ENCODE assay signal across 8 cellular contexts in genomic region chr7:2555121-2556052, GRCh38. TPM values are rescaled to one million over a fixed set of nuclear protein-coding genes. Genes with fewer than 3 reads are reported as not detected.
A peak's percentile ranks its signal among the peaks of the same experiment; 100 is the strongest.
DNase-seq lines count a peak whose midpoint lies in the region; ATAC-seq and TF ChIP-seq lines count a peak whose summit lies in the region.

TSS of gene BRAT1 (minus strand) at chr7:2555524. CDS start at chr7:2554431, 1,093 bp downstream.

- WGBS in liver = under 1% methylated on average over 79 of the region's 79 CpGs

- TF ChIP-seq RAD21 in liver (IDR thresholded peaks at IDR 0.05) = peak; percentile 17 to 49

- H3K9me3 ChIP-seq in liver (ENCODE audit: control insufficient read depth in 4 of 4, low read length in 3 of 4) = no peaks in the 10 kb centered on the region

- peaks cover 4 to 30% (median 20%) of the 10 kb centered on the region in 4 donors for H3K4me1 ChIP-seq in liver (ENCODE audit: control insufficient read depth in 4 of 4, insufficient read depth in 4 of 4, low read length in 3 of 4)

- H3K27ac ChIP-seq in liver (ENCODE audit: low read depth in 1 of 2, low read length in 2 of 2) = peak within 1 kb of the TSS; percentile 99 to 100

- H3K27me3 ChIP-seq in liver (ENCODE audit: control insufficient read depth in 4 of 4, insufficient read depth in 4 of 4, low read length in 3 of 4) = no peaks in the 10 kb centered on the region

- peak within 1 kb of the TSS; percentile 70 to 92 (median 77) for H3K4me3 ChIP-seq in liver (ENCODE audit: low read depth in 1 of 3, low read length in 3 of 3)

- H3K36me3 ChIP-seq in liver (ENCODE audit: control insufficient read depth in 4 of 4, insufficient read depth in 3 of 4, low read depth in 1 of 4, low read length in 3 of 4) = peaks cover 0 to 5% (median 3%) of the 10 kb centered on the region in 4 donors

- DNase-seq in CD1c-positive myeloid dendritic cell (ENCODE audit: extremely low spot score) (peak; percentile 95), NCI-H748 treated with DMSO at 0.1 percent for 48 hours (lab: John Stamatoyannopoulos, UW) (peak; percentile 95), dermis blood vessel endothelial cell (peak; percentile 94)
- DNase-seq in activated CD4-positive, alpha-beta T cell treated with anti-CD3 and anti-CD28 coated beads, Interleukin-2, amount 50 U/mL, for 4 hours = peak; percentile 94
- peak; percentile 96 for DNase-seq in stimulated activated CD4-positive, alpha-beta T cell treated with anti-CD3 and anti-CD28 coated beads, Interleukin-4, amount 100 ng/mL, for 24 hours

- ATAC-seq in GM19372 (IDR thresholded peaks at IDR 0.05; ENCODE audit: low read depth, unreplicated experiment) = peak; percentile 67
- peak; percentile 40 for ATAC-seq in HG03565 (IDR thresholded peaks at IDR 0.05; ENCODE audit: unreplicated experiment)

- H3K9ac ChIP-seq in liver (ENCODE audit: low read depth in 1 of 2, low read length in 2 of 2) = peak within 1 kb of the TSS; percentile 91 to 96

- TF ChIP-seq CTCF in liver (IDR thresholded peaks at IDR 0.05; ENCODE audit: low read depth, low read length, missing input control) = no peak

TF ChIP-seq in liver, 16 proteins besides CTCF, POLR2A, EP300 and RAD21:
- no peak for TF ChIP-seq JUND (IDR thresholded peaks at IDR 0.05)
- peak in 1 of 2 donors; percentile 65 for TF ChIP-seq GABPA (IDR thresholded peaks at IDR 0.05 in 1 of 2, conservative IDR thresholded peaks at IDR 0.05 in 1 of 2)
- peak; percentile 62 for TF ChIP-seq SP1 (IDR thresholded peaks at IDR 0.05)
- TF ChIP-seq FOXA2 (IDR thresholded peaks at IDR 0.05) = no peak
- peak; percentile 22 for TF ChIP-seq REST (IDR thresholded peaks at IDR 0.05)
- TF ChIP-seq, protein P1, sequence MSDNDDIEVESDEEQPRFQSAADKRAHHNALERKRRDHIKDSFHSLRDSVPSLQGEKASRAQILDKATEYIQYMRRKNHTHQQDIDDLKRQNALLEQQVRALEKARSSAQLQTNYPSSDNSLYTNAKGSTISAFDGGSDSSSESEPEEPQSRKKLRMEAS (IDR thresholded peaks at IDR 0.05) = peak; percentile 52
- peak; percentile 28 for TF ChIP-seq YY1 (IDR thresholded peaks at IDR 0.05)
- TF ChIP-seq, protein P2, sequence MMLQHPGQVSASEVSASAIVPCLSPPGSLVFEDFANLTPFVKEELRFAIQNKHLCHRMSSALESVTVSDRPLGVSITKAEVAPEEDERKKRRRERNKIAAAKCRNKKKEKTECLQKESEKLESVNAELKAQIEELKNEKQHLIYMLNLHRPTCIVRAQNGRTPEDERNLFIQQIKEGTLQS (IDR thresholded peaks at IDR 0.05) = no peak
- no peak for TF ChIP-seq RXRA (IDR thresholded peaks at IDR 0.05)
- no peak for TF ChIP-seq ZBTB33 (IDR thresholded peaks at IDR 0.05)

RNA-seq across cellular contexts. Expression of gene BRAT1, which starts in this region (rescaled TPM):
- total RNA-seq in dermis blood vessel endothelial cell = 31.7 and 38.0 TPM in 2 replicates
- 10 to 100 TPM; 16.5 to 20.7 TPM for total RNA-seq in liver
- 10 to 100 TPM in 1 of 2 donors, 1 to 10 TPM in 1; 10.0 to 16.9 TPM for polyA plus RNA-seq in liver

Comparison
In these comparisons a context has a peak if more than half of its experiments do, and no peak if none do; other contexts are left out.
1. Peak in every context shown above with its lines: DNase-seq, ATAC-seq, H3K4me3 ChIP-seq and H3K27ac ChIP-seq.